Comparison of ENCODE assay signal across 11 cellular contexts in genomic region chr17:4902540-4902939, GRCh38. TPM values are rescaled to one million over a fixed set of nuclear protein-coding genes. Genes with fewer than 3 reads are reported as not detected.
A peak's percentile ranks its signal among the peaks of the same experiment; 100 is the strongest.
DNase-seq lines count a peak whose midpoint lies in the region; TF ChIP-seq lines count a peak whose summit lies in the region.
"Had no signal": no experiment of that assay in that cellular context is flagged by ENCODE, and none has a peak within 500 bp of the region (broad histone marks: within the 10 kb centered on the region; RNA-seq: fewer than 3 reads in every experiment).

No MANE protein-coding gene starts in this region.

- no peak for DNase-seq in CD4-positive, alpha-beta memory T cell
- DNase-seq in NCI-H82 treated with DMSO at 0.1 percent for 48 hours (lab: John Stamatoyannopoulos, UW; ENCODE audit: unreplicated experiment) = peak; percentile 50
- no peak for DNase-seq in caudate nucleus (lab: John Stamatoyannopoulos, UW)
- DNase-seq in glomerular visceral epithelial cell (ENCODE audit: extremely low spot score) = no peak
- DNase-seq in NCI-H226 = no peak
- DNase-seq in foreskin melanocyte = no peak
- no peak for DNase-seq in amniotic stem cell (lab: John Stamatoyannopoulos, UW)
- DNase-seq: T-helper 9 cell had no signal

- POLR2A ChIA-PET in CD4-positive, alpha-beta memory T cell (lab: Charles Lee; ENCODE audit: partially characterized antibody) = interaction anchor here (0.8 to 5.7 kb wide), 9 partner anchors 12 to 193 kb away, joined by 3 to 40 read pairs (median 4); partner anchors contain the start of genes ARRB2, PFN1, RNF167 and SLC25A11

- H3K9me3 ChIP-seq in CD4-positive, alpha-beta memory T cell (ENCODE audit: control insufficient read depth in 1 of 2, low read length in 2 of 2) = no peaks in the 10 kb centered on the region
- no peaks in the 10 kb centered on the region for H3K9me3 ChIP-seq in neutrophil

- peaks cover 19 to 48% (median 38%) of the 10 kb centered on the region in 4 donors for H3K4me1 Mint-ChIP-seq in CD4-positive, alpha-beta memory T cell

- peak overlapping the region; percentile 83 to 94 (median 90) for H3K27ac Mint-ChIP-seq in CD4-positive, alpha-beta memory T cell
- H3K27ac Mint-ChIP-seq: H9 had no signal

- no peaks in the 10 kb centered on the region for H3K9me3 Mint-ChIP-seq in CD4-positive, alpha-beta memory T cell
- H3K9me3 Mint-ChIP-seq: H9 had no signal

- intact Hi-C loops in CD4-positive, alpha-beta memory T cell (cut with micrococcal nuclease) = loop anchor here (2.0 to 5.0 kb wide), 2 partner anchors 38 to 335 kb away; partner anchors contain the start of genes RNF167 and SLC25A11

- no peaks in the 10 kb centered on the region for H3K27me3 ChIP-seq in CD4-positive, alpha-beta memory T cell (ENCODE audit: insufficient read depth, low read length)
- H3K27me3 ChIP-seq in neutrophil = peaks cover 75% of the 10 kb centered on the region

- H3K27ac ChIP-seq in CD4-positive, alpha-beta memory T cell (ENCODE audit: low read depth, low read length) = no peak overlapping the region
- H3K27ac ChIP-seq in caudate nucleus (ENCODE audit: low read depth, low read length) (peak overlapping the region; percentile 82), neutrophil (peak overlapping the region; percentile 95)

- H3K4me1 ChIP-seq in CD4-positive, alpha-beta memory T cell (ENCODE audit: insufficient read depth, low read length) = peaks cover 39% of the 10 kb centered on the region
- peaks cover 37 to 49% of the 10 kb centered on the region in 2 experiments for H3K4me1 ChIP-seq in neutrophil (ENCODE audit: control insufficient read depth in 1 of 2, insufficient read depth in 1 of 2, low read depth in 1 of 2, low read length in 1 of 2)

- CTCF ChIA-PET in CD4-positive, alpha-beta memory T cell (lab: Charles Lee; ENCODE audit: partially characterized antibody) = interaction anchor here (0.7 to 4.9 kb wide), 17 partner anchors 10 to 196 kb away, joined by 3 to 23 read pairs (median 5); partner anchors contain the start of genes ARRB2, GLTPD2, PSMB6 and RNF167

- H3K4me3 Mint-ChIP-seq in CD4-positive, alpha-beta memory T cell = peak overlapping the region in 5 of 8 donors; percentile 29 to 80 (median 57)

- H3K36me3 ChIP-seq in CD4-positive, alpha-beta memory T cell (ENCODE audit: insufficient read depth, low read length) = no peaks in the 10 kb centered on the region
- H3K36me3 ChIP-seq in neutrophil = peaks cover 3% of the 10 kb centered on the region

- no peak for TF ChIP-seq CTCF in neutrophil (IDR thresholded peaks at IDR 0.05)

- peaks cover 0 to 2% of the 10 kb centered on the region in 2 donors for H3K27me3 Mint-ChIP-seq in CD4-positive, alpha-beta memory T cell

- H3K4me3 ChIP-seq in CD4-positive, alpha-beta memory T cell (ENCODE audit: low read length in 2 of 2) = no peak overlapping the region
- peak overlapping the region in 1 of 2 experiments; percentile 63 for H3K4me3 ChIP-seq in neutrophil (ENCODE audit: low read depth in 1 of 2, low read length in 1 of 2)

- peaks cover 0 to 1% of the 10 kb centered on the region in 2 donors for H3K36me3 Mint-ChIP-seq in CD4-positive, alpha-beta memory T cell

RNA-seq across cellular contexts. Expression of gene CHRNE, which starts 0.4 kb away (rescaled TPM):
- 1 to 10 TPM in 1 of 2 experiments, under 1 TPM in 1; 0.64 to 1.3 TPM for total RNA-seq in CD4-positive, alpha-beta memory T cell
- polyA plus RNA-seq in CD4-positive, alpha-beta memory T cell = under 1 TPM; 0.08 to 0.21 TPM

RNA-seq across cellular contexts. Expression of gene C17orf107, which starts 3.2 kb away (rescaled TPM):
- 1 to 10 TPM; 4.3 to 5.0 TPM for total RNA-seq in CD4-positive, alpha-beta memory T cell
- under 1 TPM; 0.50 to 0.68 TPM for polyA plus RNA-seq in CD4-positive, alpha-beta memory T cell

RNA-seq across cellular contexts. Expression of gene GP1BA, which starts 29.5 kb away (rescaled TPM):
- not detected for total RNA-seq in CD4-positive, alpha-beta memory T cell
- not detected for polyA plus RNA-seq in CD4-positive, alpha-beta memory T cell
- total RNA-seq: H9 had no signal
- polyA plus RNA-seq: keratinocyte had no signal

RNA-seq across cellular contexts. Expression of gene SLC25A11, which starts 37.3 kb away (rescaled TPM):
- total RNA-seq in CD4-positive, alpha-beta memory T cell = 10 to 100 TPM; 43.5 to 49.5 TPM
- 100 to 1,000 TPM in 1 of 2 donors, 10 to 100 TPM in 1; 55.1 to 101 TPM for polyA plus RNA-seq in CD4-positive, alpha-beta memory T cell

RNA-seq across cellular contexts. Expression of gene RNF167, which starts 37.5 kb away (rescaled TPM):
- total RNA-seq in CD4-positive, alpha-beta memory T cell = 100 to 1,000 TPM; 154 to 172 TPM
- polyA plus RNA-seq in CD4-positive, alpha-beta memory T cell = 10 to 100 TPM; 52.4 to 61.5 TPM
